ENCODE assay signal across 8 cellular contexts in the genomic region with DNA sequence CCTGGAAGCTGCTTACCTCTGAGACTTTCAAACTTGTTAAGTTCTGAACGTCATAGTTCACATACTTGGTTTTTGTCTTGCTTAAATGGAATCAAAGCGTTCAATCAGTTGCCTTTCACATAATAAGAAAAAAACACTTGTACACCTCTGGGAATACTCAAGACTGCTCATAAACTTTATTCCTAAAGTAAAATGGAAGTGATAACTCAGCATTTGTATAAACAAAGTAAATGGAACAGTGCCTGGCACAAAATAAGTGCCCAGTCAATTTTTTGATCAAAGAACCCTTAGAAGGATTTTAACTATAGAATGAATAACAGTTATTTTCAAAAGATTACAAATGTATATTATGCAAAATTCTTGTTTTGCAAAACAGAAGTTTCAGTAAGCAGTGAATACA. TPM values are rescaled to one million over a fixed set of nuclear protein-coding genes. Genes with fewer than 3 reads are reported as not detected.
A peak's percentile ranks its signal among the peaks of the same experiment; 100 is the strongest.
DNase-seq lines count a peak whose midpoint lies in the region; ATAC-seq and TF ChIP-seq lines count a peak whose summit lies in the region.

No MANE protein-coding gene starts in this region.

- H3K9me3 Mint-ChIP-seq in CD4-positive, alpha-beta T cell: no peaks in the 10 kb centered on the region
- no peaks in the 10 kb centered on the region for H3K9me3 Mint-ChIP-seq in endothelial cell (ENCODE audit: unreplicated experiment)

- no peaks in the 10 kb centered on the region for H3K27me3 Mint-ChIP-seq in CD4-positive, alpha-beta T cell
- H3K27me3 Mint-ChIP-seq in endothelial cell (ENCODE audit: unreplicated experiment): peaks cover 22% of the 10 kb centered on the region

- no peak for DNase-seq in CD4-positive, alpha-beta T cell
- DNase-seq in PC-3 (no peak), endothelial cell (ENCODE audit: low spot score) (no peak), NCI-H226 (no peak), GOT3 (lab: John Stamatoyannopoulos, UW) (no peak)

- no peak overlapping the region for H2AFZ ChIP-seq in PC-3 (ENCODE audit: low read length)

- BruUV-seq in PC-3 (replicated peaks; lab: Mats Ljungman, UMichigan): no TSS peak

- H3K4me1 ChIP-seq in PC-3 (ENCODE audit: insufficient read depth, low read length) (peaks cover 38% of the 10 kb centered on the region), neutrophil (ENCODE audit: control insufficient read depth in 1 of 2, insufficient read depth in 1 of 2, low read depth in 1 of 2, low read length in 1 of 2) (peaks cover 26 to 34% of the 10 kb centered on the region in 2 experiments)

- no peaks in the 10 kb centered on the region for H3K9me3 ChIP-seq in CD4-positive, alpha-beta T cell (ENCODE audit: control insufficient read depth, low read length)
- H3K9me3 ChIP-seq in PC-3 (ENCODE audit: low read length) (no peaks in the 10 kb centered on the region), neutrophil (no peaks in the 10 kb centered on the region)

- TF ChIP-seq CTCF in CD4-positive, alpha-beta T cell (IDR thresholded peaks at IDR 0.05): no peak
- TF ChIP-seq CTCF in PC-3 (conservative IDR thresholded peaks at IDR 0.05; ENCODE audit: low read depth, low read length): no peak
- no peak for TF ChIP-seq CTCF in endothelial cell (IDR thresholded peaks at IDR 0.05; ENCODE audit: unreplicated experiment)
- no peak for TF ChIP-seq CTCF in neutrophil (IDR thresholded peaks at IDR 0.05)

- H3K4me3 ChIP-seq in PC-3 (ENCODE audit: low read length) (peak overlapping the region; percentile 87), neutrophil (ENCODE audit: low read depth in 1 of 2, low read length in 1 of 2) (peak overlapping the region; percentile 85 to 97)

- H3K36me3 Mint-ChIP-seq in CD4-positive, alpha-beta T cell (ENCODE audit: low read depth): peaks cover 51% of the 10 kb centered on the region
- peaks cover 10% of the 10 kb centered on the region for H3K36me3 Mint-ChIP-seq in endothelial cell (ENCODE audit: low read depth, unreplicated experiment)

- H3K4me1 Mint-ChIP-seq in CD4-positive, alpha-beta T cell (ENCODE audit: low read depth): peaks cover 72% of the 10 kb centered on the region
- peaks cover 32% of the 10 kb centered on the region for H3K4me1 Mint-ChIP-seq in endothelial cell (ENCODE audit: unreplicated experiment)

- ATAC-seq in CD4-positive, alpha-beta T cell (ENCODE audit: poor library complexity): no peak
- ATAC-seq in PC-3 (no peak), GM19463 (IDR thresholded peaks at IDR 0.05; ENCODE audit: unreplicated experiment) (no peak), GM21423 (IDR thresholded peaks at IDR 0.05; ENCODE audit: unreplicated experiment) (no peak)

- CTCF ChIA-PET in CD4-positive, alpha-beta T cell (lab: Charles Lee): no interaction called here
- CTCF ChIA-PET in PC-3 (lab: Charles Lee): no interaction called here

- no peaks in the 10 kb centered on the region for H3K9me2 ChIP-seq in PC-3 (replicated peaks; ENCODE audit: low read length)

- H3K27ac Mint-ChIP-seq in CD4-positive, alpha-beta T cell: peak overlapping the region; percentile 97
- peak overlapping the region; percentile 100 for H3K27ac Mint-ChIP-seq in endothelial cell (ENCODE audit: unreplicated experiment)

- H3F3A ChIP-seq in PC-3 (ENCODE audit: low read length, unreplicated experiment): no peaks in the 10 kb centered on the region

- H3K9ac ChIP-seq in PC-3 (ENCODE audit: low read length): peak overlapping the region; percentile 90

- H3K4me2 ChIP-seq in PC-3 (ENCODE audit: low read length): peak overlapping the region; percentile 92

- peaks cover 35% of the 10 kb centered on the region for H4K20me1 ChIP-seq in PC-3 (ENCODE audit: low read length)

- no peaks in the 10 kb centered on the region for H3K27me3 ChIP-seq in CD4-positive, alpha-beta T cell (ENCODE audit: control insufficient read depth, insufficient read depth, low read length)
- H3K27me3 ChIP-seq in PC-3 (ENCODE audit: low read length): no peaks in the 10 kb centered on the region
- no peaks in the 10 kb centered on the region for H3K27me3 ChIP-seq in neutrophil

- peaks cover 7% of the 10 kb centered on the region for H3K36me3 ChIP-seq in PC-3 (ENCODE audit: low read depth, low read length)
- H3K36me3 ChIP-seq in neutrophil: peaks cover 24% of the 10 kb centered on the region

- POLR2A ChIA-PET in CD4-positive, alpha-beta T cell (lab: Charles Lee): interaction anchor here (0.7 to 3.5 kb wide), 9 partner anchors 9 to 238 kb away, joined by 3 to 48 read pairs (median 4); partner anchors contain the start of genes KAT2B and SGO1
- POLR2A ChIA-PET in PC-3 (lab: Charles Lee; ENCODE audit: unreplicated experiment): no interaction called here

- H3K79me2 ChIP-seq in PC-3 (ENCODE audit: low read length): peaks cover 60% of the 10 kb centered on the region

- intact Hi-C loops in CD4-positive, alpha-beta T cell (cut with DNase I, micrococcal nuclease): loop anchor here (1.0 to 10.0 kb wide), 3 partner anchors 91 to 803 kb away; partner anchors contain the start of gene KCNH8 (in 1 of the 2)
- intact Hi-C loops in PC-3 (cut with micrococcal nuclease): no loop called here

- H3K4me3 Mint-ChIP-seq in CD4-positive, alpha-beta T cell: peak overlapping the region; percentile 100
- H3K4me3 Mint-ChIP-seq in endothelial cell (ENCODE audit: unreplicated experiment): peak overlapping the region; percentile 99

- peak overlapping the region; percentile 94 for H3K27ac ChIP-seq in CD4-positive, alpha-beta T cell (ENCODE audit: low read depth, low read length)
- H3K27ac ChIP-seq in PC-3 (ENCODE audit: low read length): peak overlapping the region; percentile 87
- peak overlapping the region; percentile 97 for H3K27ac ChIP-seq in neutrophil

RNA-seq across cellular contexts. Expression of gene RAB5A, which starts 1.3 kb away (rescaled TPM):
- total RNA-seq in CD4-positive, alpha-beta T cell: 100 to 1,000 TPM; 120 to 125 TPM
- total RNA-seq in PC-3 (2014; rRNA removed) (61.3 and 86.8 TPM in 2 replicates), endothelial cell (ENCODE audit: unreplicated experiment) (84.5 TPM)

RNA-seq across cellular contexts. Expression of gene EFHB, which starts 14.2 kb away (rescaled TPM):
- 1 to 10 TPM in 1 of 2 experiments, under 1 TPM in 1; 0.99 to 1.2 TPM for total RNA-seq in CD4-positive, alpha-beta T cell
- total RNA-seq in PC-3 (2014; rRNA removed) (not detected in 2 replicates), endothelial cell (ENCODE audit: unreplicated experiment) (1.6 TPM)
